Comparison of ENCODE assay signal across 11 cellular contexts in genomic region chr3:127768346-127769008, GRCh38. TPM values are rescaled to one million over a fixed set of nuclear protein-coding genes. Genes with fewer than 3 reads are reported as not detected.
DNase-seq lines count a peak whose midpoint lies in the region; TF ChIP-seq lines count a peak whose summit lies in the region.
"Had no signal": no experiment of that assay in that cellular context is flagged by ENCODE, and none has a peak within 500 bp of the region (broad histone marks: within the 10 kb centered on the region; RNA-seq: fewer than 3 reads in every experiment).

No MANE protein-coding gene starts in this region.

- H3K27ac ChIP-seq in hepatocyte, result peak overlapping the region; percentile 48
- H3K27ac ChIP-seq in vagina, result peak overlapping the region; percentile 4

- TF ChIP-seq POLR2A in vagina (IDR thresholded peaks at IDR 0.05) (no peak), lower leg skin (IDR thresholded peaks at IDR 0.05) (no peak)

- H4K20me1 ChIP-seq in hepatocyte (ENCODE audit: insufficient read depth, poor library complexity, severe bottlenecking), result no peaks in the 10 kb centered on the region

- no peak for TF ChIP-seq CTCF in hepatocyte (IDR thresholded peaks at IDR 0.05; ENCODE audit: poor library complexity)
- no peak for TF ChIP-seq CTCF in vagina (IDR thresholded peaks at IDR 0.05)
- no peak for TF ChIP-seq CTCF in lower leg skin (IDR thresholded peaks at IDR 0.05)
- TF ChIP-seq CTCF in GM13977 (IDR thresholded peaks at IDR 0.05; ENCODE audit: extremely low read depth, insufficient read depth, missing control alignments), result no peak

- peak overlapping the region; percentile 56 for H3K27ac Mint-ChIP-seq in T-helper 2 cell treated with Interferon-gamma antibody and Interleukin-4, amounts not matched to agents 5 μg/mL and 100 μg/mL, for 36 hours
- H3K27ac Mint-ChIP-seq: B cell had no signal

- no peak overlapping the region for H3K4me2 ChIP-seq in hepatocyte

- DNase-seq in T-helper 2 cell treated with Interferon-gamma antibody and Interleukin-4, amounts not matched to agents 5 μg/mL and 100 μg/mL, for 36 hours (ENCODE audit: low spot score), result no peak
- DNase-seq in T-helper 2 cell (no peak), amniotic epithelial cell (ENCODE audit: low read depth) (peak; percentile 97), hepatocyte (ENCODE audit: low spot score) (no peak), vagina (ENCODE audit: extremely low spot score in 2 of 2) (no peak), lower leg skin (ENCODE audit: low spot score in 2 of 2) (no peak), GM13977 (ENCODE audit: low spot score) (no peak)
- no peak for DNase-seq in activated CD8-positive, alpha-beta memory T cell treated with anti-CD3 and anti-CD28 coated beads, Interleukin-2, amount 50 U/mL, for 48 hours
- DNase-seq: anterior cingulate cortex; stimulated activated naive CD4-positive, alpha-beta T cell had no signal

- 85% methylated on average over 4 of the region's 4 CpGs for WGBS in hepatocyte (ENCODE audit: low lambda C conversion rate, missing lambda C conversion rate)
- WGBS in lower leg skin, 2 donors, result 45 to 56% methylated on average over 4 of the region's 4 CpGs

- H3K27me3 ChIP-seq in hepatocyte, result no peaks in the 10 kb centered on the region
- no peaks in the 10 kb centered on the region for H3K27me3 ChIP-seq in vagina

- H3K9me3 Mint-ChIP-seq in T-helper 2 cell treated with Interferon-gamma antibody and Interleukin-4, amounts not matched to agents 5 μg/mL and 100 μg/mL, for 36 hours, result no peaks in the 10 kb centered on the region

- H3K79me2 ChIP-seq in hepatocyte, result no peaks in the 10 kb centered on the region

- peaks cover 17% of the 10 kb centered on the region for H3K4me1 Mint-ChIP-seq in T-helper 2 cell treated with Interferon-gamma antibody and Interleukin-4, amounts not matched to agents 5 μg/mL and 100 μg/mL, for 36 hours (ENCODE audit: low read depth)

- in situ Hi-C loops in GM13977 (cut with MboI; ENCODE audit: low pct_unique_long_range_greater_than_20kb, low sequenced_read_pairs, unreplicated experiment), result no loop called here

- H3K4me3 Mint-ChIP-seq in T-helper 2 cell treated with Interferon-gamma antibody and Interleukin-4, amounts not matched to agents 5 μg/mL and 100 μg/mL, for 36 hours, result no peak overlapping the region
- H3K4me3 Mint-ChIP-seq: B cell had no signal

- no peaks in the 10 kb centered on the region for H3K36me3 Mint-ChIP-seq in T-helper 2 cell treated with Interferon-gamma antibody and Interleukin-4, amounts not matched to agents 5 μg/mL and 100 μg/mL, for 36 hours (ENCODE audit: low read depth)

- H2AFZ ChIP-seq in hepatocyte, result no peak overlapping the region

- no peaks in the 10 kb centered on the region for H3K36me3 ChIP-seq in hepatocyte (replicated peaks; ENCODE audit: insufficient read depth, low read depth)
- no peaks in the 10 kb centered on the region for H3K36me3 ChIP-seq in vagina

- H3K9me3 ChIP-seq in hepatocyte (ENCODE audit: low read depth) (peaks cover 6% of the 10 kb centered on the region), vagina (no peaks in the 10 kb centered on the region)

- H3K27me3 Mint-ChIP-seq in T-helper 2 cell treated with Interferon-gamma antibody and Interleukin-4, amounts not matched to agents 5 μg/mL and 100 μg/mL, for 36 hours (ENCODE audit: low read depth), result peaks cover 2% of the 10 kb centered on the region
- H3K27me3 Mint-ChIP-seq: B cell had no signal

- H3K4me1 ChIP-seq in hepatocyte (ENCODE audit: insufficient read depth) (no peaks in the 10 kb centered on the region), vagina (peaks cover 7% of the 10 kb centered on the region)

- no peaks in the 10 kb centered on the region for H3K9me2 ChIP-seq in hepatocyte (replicated peaks; ENCODE audit: insufficient read depth)

- intact Hi-C loops in vagina (cut with DNase I), result no loop called here
- intact Hi-C loops in lower leg skin (cut with DNase I; ENCODE audit: low total_unique reads), result no loop called here

- H3K4me3 ChIP-seq in hepatocyte (no peak overlapping the region), vagina (no peak overlapping the region), lower leg skin (ENCODE audit: low read depth, poor library complexity, severe bottlenecking) (no peak overlapping the region)

RNA-seq across cellular contexts. Expression of gene MGLL, which starts 53.8 kb away (rescaled TPM):
- total RNA-seq in hepatocyte (5.4 and 7.3 TPM in 2 replicates), vagina (35.6 TPM), lower leg skin (10 to 100 TPM; 44.0 to 57.4 (median 48.0) TPM)
- 19.5 and 21.4 TPM in 2 replicates for polyA plus RNA-seq in hepatocyte
